Comparison of ENCODE assay signal across 26 cellular contexts in genomic region chr7:90569368-90569767, GRCh38. TPM values are rescaled to one million over a fixed set of nuclear protein-coding genes. Genes with fewer than 3 reads are reported as not detected.
DNase-seq lines count a peak whose midpoint lies in the region; ATAC-seq, FAIRE-seq and TF ChIP-seq lines count a peak whose summit lies in the region.
"Had no signal": no experiment of that assay in that cellular context is flagged by ENCODE, and none has a peak within 500 bp of the region (broad histone marks: within the 10 kb centered on the region; RNA-seq: fewer than 3 reads in every experiment).

No MANE protein-coding gene starts in this region.

- H2AFZ ChIP-seq in GM12878 (ENCODE audit: control insufficient read depth, low read depth, low read length): no peak overlapping the region; the same call in 1 of the 2 replicates

- ATAC-seq in GM12878: no peak; the same call in 1 of the 3 replicates
- ATAC-seq in stimulated activated memory B cell treated with anti-CD40 and anti-IgM and Interleukin-4, amounts not matched to agents 10 μg/mL and 1 μg/mL and 100 μg/mL, for 72 hours: no peak
- no peak for ATAC-seq in T-cell (replicated peaks in 1 of 4)
- ATAC-seq: SK-N-SH treated with all-trans-retinoic acid at 6 μM for 48 hours had no signal

- no peak for TF ChIP-seq RAD21 in GM12878 (IDR thresholded peaks at IDR 0.05; ENCODE audit: insufficient read depth, low read depth, low read length)

- TF ChIP-seq EP300 in GM12878 (IDR thresholded peaks at IDR 0.05; ENCODE audit: borderline replicate concordance in 1 of 2, control insufficient read depth in 1 of 2, low read depth in 2 of 2, low read length in 2 of 2): no peak

- H3K27me3 ChIP-seq in BLaER1: no peaks in the 10 kb centered on the region
- no peaks in the 10 kb centered on the region for H3K27me3 ChIP-seq in GM12878 (replicated peaks in 1 of 2; ENCODE audit: control insufficient read depth in 2 of 2, insufficient read depth in 2 of 2, low read length in 1 of 2)
- H3K27me3 ChIP-seq in esophagus squamous epithelium: no peaks in the 10 kb centered on the region
- H3K27me3 ChIP-seq: BE2C, Peyer's patch had no signal

- H3K27me3 Mint-ChIP-seq in IgD-negative memory B cell: no peaks in the 10 kb centered on the region
- H3K27me3 Mint-ChIP-seq in stimulated activated memory B cell treated with anti-CD40 and anti-IgM and Interleukin-4, amounts not matched to agents 10 μg/mL and 1 μg/mL and 100 μg/mL, for 72 hours: no peaks in the 10 kb centered on the region
- no peaks in the 10 kb centered on the region for H3K27me3 Mint-ChIP-seq in T-cell

- H3K4me3 ChIP-seq in BLaER1 (peak overlapping the region; percentile 35), GM12878 (no peak overlapping the region), esophagus squamous epithelium (no peak overlapping the region)
- H3K4me3 ChIP-seq: Peyer's patch had no signal

- H3K4me1 Mint-ChIP-seq in IgD-negative memory B cell (peaks cover 15 to 24% (median 16%) of the 10 kb centered on the region in 3 donors), T-cell (no peaks in the 10 kb centered on the region)
- peaks cover 32% of the 10 kb centered on the region for H3K4me1 Mint-ChIP-seq in stimulated activated memory B cell treated with anti-CD40 and anti-IgM and Interleukin-4, amounts not matched to agents 10 μg/mL and 1 μg/mL and 100 μg/mL, for 72 hours
- H3K4me1 Mint-ChIP-seq: CD4-positive, alpha-beta memory T cell; H9 had no signal

- peak overlapping the region; percentile 54 for H3K9ac ChIP-seq in BLaER1
- no peak overlapping the region for H3K9ac ChIP-seq in GM12878 (ENCODE audit: control insufficient read depth, insufficient read depth, low read length)
- H3K9ac ChIP-seq: KMS-11 had no signal

- TF ChIP-seq POLR2A in GM12878 (IDR thresholded peaks at IDR 0.05; ENCODE audit: low read depth, low read length): no peak
- no peak for TF ChIP-seq POLR2A in esophagus squamous epithelium (IDR thresholded peaks at IDR 0.05)
- TF ChIP-seq POLR2A in erythroblast (IDR thresholded peaks at IDR 0.05; ENCODE audit: low read length): no peak

- H3K4me1 ChIP-seq in BLaER1: peaks cover 36% of the 10 kb centered on the region
- no peaks in the 10 kb centered on the region for H3K4me1 ChIP-seq in GM12878 (ENCODE audit: control insufficient read depth, insufficient read depth, low read length)
- H3K4me1 ChIP-seq in esophagus squamous epithelium: no peaks in the 10 kb centered on the region
- H3K4me1 ChIP-seq: BE2C, Peyer's patch had no signal

- H3K27ac ChIP-seq in BLaER1 (peak overlapping the region; percentile 85), GM12878 (ENCODE audit: control insufficient read depth, insufficient read depth) (no peak overlapping the region), esophagus squamous epithelium (no peak overlapping the region)
- H3K27ac ChIP-seq: KMS-11, Peyer's patch had no signal

- DNase-seq in GM12878 (ENCODE audit: low read depth, low spot score) (no peak), esophagus squamous epithelium (lab: John Stamatoyannopoulos, UW) (no peak), erythroblast (lab: John Stamatoyannopoulos, UW) (no peak), T-cell (no peak)
- DNase-seq: BE2C; Caco-2; CD4-positive, alpha-beta memory T cell; DMS 273 treated with DMSO at 0.1 percent for 48 hours; DND-41; H9; HFFc6; NCI-H1105 treated with DMSO at 0.1 percent for 48 hours; NCI-H2029 treated with DMSO at 0.1 percent for 48 hours; NCI-H226; NCI-H510A treated with DMSO at 0.1 percent for 48 hours; NCI-H774; NK-92 treated with Interleukin-12 subunit alpha and Interleukin-12 subunit beta, amount 100 ng/mL, for 24 hours; Peyer's patch had no signal

- POLR2A ChIA-PET in GM12878 (lab: Charles Lee) (no interaction called here), T-cell (lab: Charles Lee) (no interaction called here)

- peaks cover 7% of the 10 kb centered on the region for H3K9me3 ChIP-seq in BLaER1
- H3K9me3 ChIP-seq in GM12878 (replicated peaks; ENCODE audit: control insufficient read depth, insufficient read depth, low read length): no peaks in the 10 kb centered on the region
- H3K9me3 ChIP-seq in esophagus squamous epithelium: no peaks in the 10 kb centered on the region
- H3K9me3 ChIP-seq: BE2C, Caco-2, Peyer's patch had no signal

- intact Hi-C loops in GM12878 (cut with micrococcal nuclease; ENCODE audit: unreplicated experiment) (no loop called here), esophagus squamous epithelium (cut with DNase I) (no loop called here)

- in situ Hi-C loops in GM12878 (cut with MboI): no loop called here

- BruUV-seq in GM12878 (replicated peaks; lab: Mats Ljungman, UMichigan): no TSS peak

- peak; percentile 62 for FAIRE-seq in GM12878 (lab: Jason Lieb, UNC)
- FAIRE-seq: A204.1, GM12892 had no signal

- H3K9me3 Mint-ChIP-seq in IgD-negative memory B cell (no peaks in the 10 kb centered on the region), T-cell (peaks cover 3 to 6% (median 5%) of the 10 kb centered on the region in 3 donors)
- H3K9me3 Mint-ChIP-seq in stimulated activated memory B cell treated with anti-CD40 and anti-IgM and Interleukin-4, amounts not matched to agents 10 μg/mL and 1 μg/mL and 100 μg/mL, for 72 hours: peaks cover 2% of the 10 kb centered on the region
- H3K9me3 Mint-ChIP-seq: H9, HFFc6 had no signal

- H3K79me2 ChIP-seq in GM12878 (ENCODE audit: control insufficient read depth, insufficient read depth, low read length): no peaks in the 10 kb centered on the region

- H3K27ac Mint-ChIP-seq in IgD-negative memory B cell (peak overlapping the region; percentile 20 to 50 (median 21)), T-cell (no peak overlapping the region)
- peak overlapping the region; percentile 73 for H3K27ac Mint-ChIP-seq in stimulated activated memory B cell treated with anti-CD40 and anti-IgM and Interleukin-4, amounts not matched to agents 10 μg/mL and 1 μg/mL and 100 μg/mL, for 72 hours
- H3K27ac Mint-ChIP-seq: CD4-positive, alpha-beta memory T cell; H9; HFFc6 had no signal

- H3K4me3 Mint-ChIP-seq in IgD-negative memory B cell (peak overlapping the region in 2 of 4 donors; percentile 49 to 78), T-cell (no peak overlapping the region)
- H3K4me3 Mint-ChIP-seq in stimulated activated memory B cell treated with anti-CD40 and anti-IgM and Interleukin-4, amounts not matched to agents 10 μg/mL and 1 μg/mL and 100 μg/mL, for 72 hours: no peak overlapping the region
- H3K4me3 Mint-ChIP-seq: CD4-positive, alpha-beta memory T cell; H9; HFFc6 had no signal

- no peaks in the 10 kb centered on the region for H4K20me1 ChIP-seq in BLaER1
- H4K20me1 ChIP-seq in GM12878 (ENCODE audit: control insufficient read depth, insufficient read depth): no peaks in the 10 kb centered on the region

- RAD21 ChIA-PET in GM12878 (lab: Charles Lee; ENCODE audit: unreplicated experiment): no interaction called here

- H3K4me2 ChIP-seq in BLaER1: peak overlapping the region; percentile 85
- no peak overlapping the region for H3K4me2 ChIP-seq in GM12878 (ENCODE audit: control insufficient read depth, insufficient read depth)
- H3K4me2 ChIP-seq: KMS-11 had no signal

- WGBS in GM12878 (ENCODE audit: insufficient coverage, insufficient replicate concordance, low lambda C conversion rate, missing lambda C conversion rate): 50% methylated on average over 1 of the region's 1 CpG
- 74 to 85% methylated on average over 1 of the region's 1 CpG for WGBS in esophagus squamous epithelium, 2 donors

- CTCF ChIA-PET in GM12878 (lab: Yijun Ruan, JAX): interaction anchor here (0.8 kb wide), 1 partner anchor 18 kb away, joined by 4 read pairs; no protein-coding TSS in a partner anchor
- CTCF ChIA-PET in T-cell (lab: Charles Lee): no interaction called here

- no peaks in the 10 kb centered on the region for H3K36me3 ChIP-seq in BLaER1
- no peaks in the 10 kb centered on the region for H3K36me3 ChIP-seq in GM12878 (ENCODE audit: control insufficient read depth in 2 of 2, insufficient read depth in 2 of 2, low read length in 1 of 2)
- H3K36me3 ChIP-seq in esophagus squamous epithelium: no peaks in the 10 kb centered on the region
- H3K36me3 ChIP-seq: BE2C, Peyer's patch had no signal

- SMC1A ChIA-PET in GM12878 (lab: Charles Lee; ENCODE audit: uncharacterized antibody, unreplicated experiment): no interaction called here

- TF ChIP-seq CTCF in GM12878 (IDR thresholded peaks at IDR 0.05 in 2 of 3, conservative IDR thresholded peaks at IDR 0.05 in 1 of 3; ENCODE audit: control insufficient read depth in 2 of 3, extremely low read depth in 1 of 3, insufficient read depth in 1 of 3, low read depth in 3 of 3, low read length in 3 of 3): no peak
- no peak for TF ChIP-seq CTCF in esophagus squamous epithelium (IDR thresholded peaks at IDR 0.05)

- no peaks in the 10 kb centered on the region for H3K36me3 Mint-ChIP-seq in IgD-negative memory B cell
- H3K36me3 Mint-ChIP-seq in stimulated activated memory B cell treated with anti-CD40 and anti-IgM and Interleukin-4, amounts not matched to agents 10 μg/mL and 1 μg/mL and 100 μg/mL, for 72 hours: peaks cover 6% of the 10 kb centered on the region
- no peaks in the 10 kb centered on the region for H3K36me3 Mint-ChIP-seq in T-cell
- H3K36me3 Mint-ChIP-seq: CD4-positive, alpha-beta memory T cell had no signal

TF ChIP-seq in GM12878, 131 proteins besides CTCF, POLR2A, EP300 and RAD21 (continues in another document):
- TF ChIP-seq SREBF1 (IDR thresholded peaks at IDR 0.05; ENCODE audit: low read length) (no peak), TBL1XR1 (IDR thresholded peaks at IDR 0.05; ENCODE audit: low read depth, low read length) (no peak), FOXK2 (IDR thresholded peaks at IDR 0.05) (no peak), NR2C1 (IDR thresholded peaks at IDR 0.05) (no peak), BACH1 (IDR thresholded peaks at IDR 0.05; ENCODE audit: borderline replicate concordance) (no peak)

RNA-seq across cellular contexts. Expression of gene CDK14, which starts 26.8 kb away (rescaled TPM):
- polyA plus RNA-seq in IgD-negative memory B cell: 53.0 TPM
- 204 and 221 TPM in 2 replicates for total RNA-seq in GM12878 (2013; cell fraction: nucleolus; rRNA removed)
- 29.6 and 33.3 TPM in 2 replicates for total RNA-seq in GM12878 (2014; rRNA removed)
- 39.3 and 47.1 TPM in 2 replicates for total RNA-seq in GM12878 (2014; rRNA removed; fragmentation: Illumina TruSeq; extraction: Trizol)
- 56.7 and 61.3 TPM in 2 replicates for total RNA-seq in GM12878 (2021)
- 4.0 TPM for polyA plus RNA-seq in GM12878 (2011; ENCODE audit: low read depth)
- 24.3 and 33.2 TPM in 2 replicates for polyA plus RNA-seq in GM12878 (2011; rRNA removed)
- polyA plus RNA-seq in GM12878 (2011; cell fraction: cytosol; rRNA removed): 10.8 and 12.3 TPM in 2 replicates
- polyA plus RNA-seq in GM12878 (2011; cell fraction: nucleus; rRNA removed): 26.0 and 33.3 TPM in 2 replicates
- 6.8 and 7.4 TPM in 2 replicates for polyA plus RNA-seq in GM12878 (2012)
- polyA plus RNA-seq in GM12878 (2014; fragmentation: Illumina TruSeq; extraction: Trizol): 30.9 and 31.6 TPM in 2 replicates
- polyA plus RNA-seq in GM12878 (2014; fragmentation: Nextera tagmentation; extraction: Ambion mirVana): 1 to 10 TPM; 6.5 to 7.3 TPM
- polyA plus RNA-seq in GM12878 (2014; rRNA removed): 14.3 and 16.1 TPM in 2 replicates
- polyA plus RNA-seq in GM12878 (2016; fragmentation: Nextera tagmentation; extraction: Ambion mirVana): 10 to 100 TPM; 12.7 to 24.1 TPM
- 78.9 and 108 TPM in 2 replicates for polyA minus RNA-seq in GM12878 (2011; rRNA and poly(A)+ RNA removed)
- polyA minus RNA-seq in GM12878 (2011; cell fraction: cytosol; rRNA and poly(A)+ RNA removed): 13.1 and 18.1 TPM in 2 replicates
- 106 and 146 TPM in 2 replicates for polyA minus RNA-seq in GM12878 (2011; cell fraction: nucleus; rRNA and poly(A)+ RNA removed)
- 1 to 10 TPM in 2 of 4 donors, under 1 TPM in 2; 0.38 to 3.6 (median 1.3) TPM for total RNA-seq in esophagus squamous epithelium
- 1 to 10 TPM in 4 of 5 donors, under 1 TPM in 1; 0.86 to 6.6 (median 1.6) TPM for total RNA-seq in T-cell
- total RNA-seq: G401 had no signal

Comparison
In these comparisons a context has a peak if more than half of its experiments do, and no peak if none do; other contexts are left out.
1. H3K27ac Mint-ChIP-seq: peak in IgD-negative memory B cell (3 of 3) and stimulated activated memory B cell treated with anti-CD40 and anti-IgM and Interleukin-4, amounts not matched to agents 10 μg/mL and 1 μg/mL and 100 μg/mL, for 72 hours (single experiment); none in T-cell (0 of 2).
2. RNA of gene CDK14, which starts 26.8 kb away (total RNA-seq): 29.6 to 221 TPM in GM12878; 0.38 to 3.6 TPM in esophagus squamous epithelium and 0.86 to 6.6 TPM in T-cell; every median in the first group is over 4 times any median in the second.